Comparison of ENCODE assay signal across 9 cellular contexts in genomic region chr17:76537578-76538280, GRCh38. TPM values are rescaled to one million over a fixed set of nuclear protein-coding genes. Genes with fewer than 3 reads are reported as not detected.
A peak's percentile ranks its signal among the peaks of the same experiment; 100 is the strongest.
DNase-seq lines count a peak whose midpoint lies in the region; ATAC-seq, FAIRE-seq and TF ChIP-seq lines count a peak whose summit lies in the region.
"Had no signal": no experiment of that assay in that cellular context is flagged by ENCODE, and none has a peak within 500 bp of the region (broad histone marks: within the 10 kb centered on the region; RNA-seq: fewer than 3 reads in every experiment).

TSS of gene CYGB (minus strand) at chr17:76537709. CDS start at chr17:76537542, 167 bp downstream.

- peaks cover 17 to 19% of the 10 kb centered on the region in 2 experiments for H3K27me3 ChIP-seq in endothelial cell of umbilical vein (ENCODE audit: control insufficient read depth in 2 of 2, insufficient read depth in 2 of 2, low read length in 2 of 2)
- peaks cover 20 to 21% of the 10 kb centered on the region in 2 donors for H3K27me3 ChIP-seq in mucosa of rectum (ENCODE audit: control insufficient read depth in 2 of 2, insufficient read depth in 2 of 2, low read length in 2 of 2)
- peaks cover 4% of the 10 kb centered on the region for H3K27me3 ChIP-seq in upper lobe of right lung

- FAIRE-seq in endothelial cell of umbilical vein (lab: Jason Lieb, UNC) = no peak

- H3K9me3 ChIP-seq in endothelial cell of umbilical vein (replicated peaks; ENCODE audit: control insufficient read depth, insufficient read depth, low read length) (no peaks in the 10 kb centered on the region), mucosa of rectum (ENCODE audit: control insufficient read depth in 2 of 2, low read length in 2 of 2) (no peaks in the 10 kb centered on the region), upper lobe of right lung (no peaks in the 10 kb centered on the region)

- POLR2A ChIA-PET in endothelial cell of umbilical vein (lab: Charles Lee) = no interaction called here

- no peaks in the 10 kb centered on the region for H3K79me2 ChIP-seq in endothelial cell of umbilical vein (ENCODE audit: control insufficient read depth, insufficient read depth, low read length)

- no peak within 1 kb of the TSS for H3K4me3 Mint-ChIP-seq in activated CD4-positive, alpha-beta T cell treated with anti-CD3 and anti-CD28 coated beads, Interleukin-2, amount 10 ng/mL, durations not matched to agents 24 days and 14 days
- H3K4me3 Mint-ChIP-seq in HFFc6 = no peak within 1 kb of the TSS

- peak within 1 kb of the TSS in 2 of 3 experiments; percentile 14 to 19 for H3K4me3 ChIP-seq in endothelial cell of umbilical vein (replicated peaks in 1 of 3; ENCODE audit: insufficient read depth in 1 of 3, low read depth in 1 of 3, low read length in 3 of 3)
- peak within 1 kb of the TSS; percentile 40 to 52 for H3K4me3 ChIP-seq in mucosa of rectum (ENCODE audit: low read length in 2 of 2)
- peak within 1 kb of the TSS; percentile 53 for H3K4me3 ChIP-seq in upper lobe of right lung

- H3K27me3 Mint-ChIP-seq in activated CD4-positive, alpha-beta T cell treated with anti-CD3 and anti-CD28 coated beads, Interleukin-2, amount 10 ng/mL, durations not matched to agents 24 days and 14 days = peaks cover 56% of the 10 kb centered on the region
- peaks cover 24% of the 10 kb centered on the region for H3K27me3 Mint-ChIP-seq in HFFc6 (ENCODE audit: insufficient read depth)

- dilution Hi-C loops in endothelial cell of umbilical vein (cut with MboI; ENCODE audit: extremely low pct_ligation_motif_present, low sequenced_read_pairs) = no loop called here

- H3K4me2 ChIP-seq in endothelial cell of umbilical vein (ENCODE audit: insufficient read depth, low read length) = no peak within 1 kb of the TSS

- H3K4me1 ChIP-seq in endothelial cell of umbilical vein (ENCODE audit: control insufficient read depth, extremely low read depth, insufficient read depth, low read length) = no peaks in the 10 kb centered on the region
- H3K4me1 ChIP-seq in mucosa of rectum (ENCODE audit: control insufficient read depth in 2 of 2, insufficient read depth in 2 of 2, low read length in 2 of 2) = peaks cover 14 to 16% of the 10 kb centered on the region in 2 donors
- H3K4me1 ChIP-seq in upper lobe of right lung = peaks cover 31% of the 10 kb centered on the region

- H3K27ac ChIP-seq in endothelial cell of umbilical vein (ENCODE audit: insufficient read depth, low read depth, low read length) (no peak within 1 kb of the TSS), mucosa of rectum (ENCODE audit: low read depth in 2 of 2, low read length in 2 of 2) (peak within 1 kb of the TSS; percentile 48 to 49), upper lobe of right lung (peak within 1 kb of the TSS; percentile 51)

- TF ChIP-seq CTCF in endothelial cell of umbilical vein (IDR thresholded peaks at IDR 0.05; ENCODE audit: extremely low read depth in 1 of 2, insufficient read depth in 1 of 2, low read depth in 1 of 2, low read length in 2 of 2) = no peak
- TF ChIP-seq CTCF in upper lobe of right lung (IDR thresholded peaks at IDR 0.05) = no peak
- TF ChIP-seq CTCF in HFFc6 (IDR thresholded peaks at IDR 0.05) = no peak

- intact Hi-C loops in activated CD4-positive, alpha-beta T cell treated with anti-CD3 and anti-CD28 coated beads, Interleukin-2, amount 10 ng/mL, durations not matched to agents 24 days and 14 days (cut with micrococcal nuclease) = no loop called here
- intact Hi-C loops in endothelial cell of umbilical vein (cut with micrococcal nuclease) = no loop called here
- intact Hi-C loops in upper lobe of right lung (cut with DNase I) = no loop called here

- no peaks in the 10 kb centered on the region for H4K20me1 ChIP-seq in endothelial cell of umbilical vein (replicated peaks; ENCODE audit: control insufficient read depth, extremely low read depth, insufficient read depth, low read length)

- H3K27ac Mint-ChIP-seq in activated CD4-positive, alpha-beta T cell treated with anti-CD3 and anti-CD28 coated beads, Interleukin-2, amount 10 ng/mL, durations not matched to agents 24 days and 14 days = no peak within 1 kb of the TSS
- H3K27ac Mint-ChIP-seq in HFFc6 = no peak within 1 kb of the TSS

- no TSS peak for BruUV-seq in endothelial cell of umbilical vein (replicated peaks; lab: Mats Ljungman, UMichigan)

- H3K9me3 Mint-ChIP-seq in activated CD4-positive, alpha-beta T cell treated with anti-CD3 and anti-CD28 coated beads, Interleukin-2, amount 10 ng/mL, durations not matched to agents 24 days and 14 days = no peaks in the 10 kb centered on the region
- H3K9me3 Mint-ChIP-seq in HFFc6 = no peaks in the 10 kb centered on the region
- H3K9me3 Mint-ChIP-seq: CD8-positive, alpha-beta memory T cell had no signal

- H3K9me1 ChIP-seq in endothelial cell of umbilical vein (replicated peaks; ENCODE audit: control insufficient read depth, extremely low read depth, insufficient read depth, low read length) = no peaks in the 10 kb centered on the region

- no peaks in the 10 kb centered on the region for H3K4me1 Mint-ChIP-seq in activated CD4-positive, alpha-beta T cell treated with anti-CD3 and anti-CD28 coated beads, Interleukin-2, amount 10 ng/mL, durations not matched to agents 24 days and 14 days
- H3K4me1 Mint-ChIP-seq in HFFc6 (ENCODE audit: low read depth) = peaks cover 13% of the 10 kb centered on the region

- peak; percentile 35 for ATAC-seq in upper lobe of right lung
- no peak for ATAC-seq in HG02870 (IDR thresholded peaks at IDR 0.05; ENCODE audit: unreplicated experiment)

- DNase-seq in activated CD4-positive, alpha-beta T cell treated with anti-CD3 and anti-CD28 coated beads, Interleukin-2, amount 10 ng/mL, durations not matched to agents 24 days and 14 days = peak; percentile 67
- no peak for DNase-seq in activated CD4-positive, alpha-beta T cell treated with anti-CD3 and anti-CD28 coated beads for 1 hour
- DNase-seq in endothelial cell of umbilical vein (ENCODE audit: low read depth, low spot score) = no peak
- peak; percentile 75 for DNase-seq in upper lobe of right lung
- DNase-seq in NCI-H1048 (lab: John Stamatoyannopoulos, UW) = no peak
- DNase-seq in HFFc6 = no peak

- CTCF ChIA-PET in endothelial cell of umbilical vein (lab: Charles Lee) = interaction anchor here (0.7 to 3.3 kb wide), 7 partner anchors 8 to 87 kb away, joined by 3 to 23 read pairs (median 3); no protein-coding TSS in a partner anchor

- H2AFZ ChIP-seq in endothelial cell of umbilical vein (ENCODE audit: low read depth, low read length) = peak within 1 kb of the TSS; percentile 27

- no peak for TF ChIP-seq POLR2A in endothelial cell of umbilical vein (IDR thresholded peaks at IDR 0.05; ENCODE audit: low read depth, low read length)

- no peaks in the 10 kb centered on the region for H3K36me3 Mint-ChIP-seq in activated CD4-positive, alpha-beta T cell treated with anti-CD3 and anti-CD28 coated beads, Interleukin-2, amount 10 ng/mL, durations not matched to agents 24 days and 14 days (ENCODE audit: low read depth)
- no peaks in the 10 kb centered on the region for H3K36me3 Mint-ChIP-seq in HFFc6 (ENCODE audit: low read depth)
- H3K36me3 Mint-ChIP-seq: CD8-positive, alpha-beta memory T cell had no signal

- H3K9ac ChIP-seq in endothelial cell of umbilical vein (replicated peaks; ENCODE audit: extremely low read depth, insufficient read depth, low read length) (no peak within 1 kb of the TSS), mucosa of rectum (ENCODE audit: low read depth in 1 of 2, low read length in 2 of 2) (peak within 1 kb of the TSS; percentile 47 to 64)

- H3K36me3 ChIP-seq in endothelial cell of umbilical vein (ENCODE audit: control insufficient read depth in 2 of 2, extremely low read depth in 1 of 2, insufficient read depth in 2 of 2, low read length in 2 of 2) = no peaks in the 10 kb centered on the region
- H3K36me3 ChIP-seq in mucosa of rectum (ENCODE audit: control insufficient read depth in 2 of 2, insufficient read depth in 2 of 2, low read length in 2 of 2) = no peaks in the 10 kb centered on the region
- no peaks in the 10 kb centered on the region for H3K36me3 ChIP-seq in upper lobe of right lung

TF ChIP-seq in endothelial cell of umbilical vein, 7 proteins besides CTCF, POLR2A, EP300 and RAD21:
- TF ChIP-seq MYC (IDR thresholded peaks at IDR 0.05; ENCODE audit: low read depth, low read length) (no peak), EZH2 (IDR thresholded peaks at IDR 0.05; ENCODE audit: borderline replicate concordance, low read depth, low read length, severe bottlenecking) (peak; percentile 90)
TF ChIP-seq in endothelial cell of umbilical vein: peak in this region for 1.

RNA-seq across cellular contexts. Expression of gene CYGB, which starts in this region (rescaled TPM):
- total RNA-seq in activated CD4-positive, alpha-beta T cell treated with anti-CD3 and anti-CD28 coated beads, Interleukin-2, amount 10 ng/mL, durations not matched to agents 24 days and 14 days = not detected in 2 replicates
- total RNA-seq in endothelial cell of umbilical vein = 0.42 and 0.91 TPM in 2 replicates
- polyA plus RNA-seq in endothelial cell of umbilical vein = 0.22 and 0.51 TPM in 2 replicates
- 0.26 and 0.31 TPM in 2 replicates for polyA plus RNA-seq in endothelial cell of umbilical vein (2011; cell fraction: cytosol; rRNA removed)
- 0.13 TPM in 1 of 2 replicates, not detected in the other for polyA plus RNA-seq in endothelial cell of umbilical vein (2011; cell fraction: nucleus; rRNA removed)
- polyA plus RNA-seq in endothelial cell of umbilical vein (2012) = 0.23 and 1.4 TPM in 2 replicates
- 0.08 and 0.36 TPM in 2 replicates for polyA minus RNA-seq in endothelial cell of umbilical vein
- polyA minus RNA-seq in endothelial cell of umbilical vein (2011; cell fraction: cytosol; rRNA and poly(A)+ RNA removed) = not detected
- not detected in 2 replicates for polyA minus RNA-seq in endothelial cell of umbilical vein (2011; cell fraction: nucleus; rRNA and poly(A)+ RNA removed)
- total RNA-seq in upper lobe of right lung = 34.3 TPM
- total RNA-seq in HFFc6 (2021; fragmentation: NEBNext Ultra II Directional; extraction: Animal tissue kit (Norgen Biotek cat#: 25700)) = under 1 TPM; 0.26 to 0.66 (median 0.33) TPM
- total RNA-seq: CD8-positive, alpha-beta memory T cell had no signal

Comparison
In these comparisons a context has a peak if more than half of its experiments do, and no peak if none do; other contexts are left out.
1. RNA of gene CYGB (total RNA-seq): 34.3 TPM in upper lobe of right lung (single experiment); 0.42 to 0.91 TPM in endothelial cell of umbilical vein, 0.26 to 0.66 TPM in HFFc6 and not detected in activated CD4-positive, alpha-beta T cell treated with anti-CD3 and anti-CD28 coated beads, Interleukin-2, amount 10 ng/mL, durations not matched to agents 24 days and 14 days; every median in the first group is over 10 times any median in the second.
2. Peak in DNase-seq in activated CD4-positive, alpha-beta T cell treated with anti-CD3 and anti-CD28 coated beads, Interleukin-2, amount 10 ng/mL, durations not matched to agents 24 days and 14 days; RNA of the gene not detected or under 1 TPM.
3. Peak in every context shown above with its lines, with median percentiles within 50 percentile points of each other: H3K4me3 ChIP-seq.